ENCODE assay signal across 8 cellular contexts in genomic region chr14:103528158-103528511, GRCh38. TPM values are rescaled to one million over a fixed set of nuclear protein-coding genes. Genes with fewer than 3 reads are reported as not detected.
DNase-seq lines count a peak whose midpoint lies in the region; ATAC-seq and TF ChIP-seq lines count a peak whose summit lies in the region.

No MANE protein-coding gene starts in this region.

- WGBS in hepatocyte (ENCODE audit: low lambda C conversion rate, missing lambda C conversion rate), result 51% methylated on average over 9 of the region's 9 CpGs

- H3K27me3 ChIP-seq in hepatocyte, result peaks cover under 1% of the 10 kb centered on the region
- H3K27me3 ChIP-seq in skeletal muscle tissue (ENCODE audit: control insufficient read depth in 3 of 3, insufficient read depth in 3 of 3, low read length in 3 of 3), result peaks cover 0 to 4% (median 0%) of the 10 kb centered on the region in 3 donors

- ATAC-seq in activated CD8-positive, alpha-beta memory T cell treated with anti-CD3 and anti-CD28 coated beads, Interleukin-2, amount 10 ng/mL, durations not matched to agents 7 days and 5 days, result no peak
- ATAC-seq in activated T-helper 17 cell treated with anti-CD3 and anti-CD28 coated beads, Interleukin-2, amount 50 U/mL, for 72 hours (replicated peaks), result no peak

- no peaks in the 10 kb centered on the region for H4K20me1 ChIP-seq in hepatocyte (ENCODE audit: insufficient read depth, poor library complexity, severe bottlenecking)

- DNase-seq in activated CD8-positive, alpha-beta memory T cell treated with anti-CD3 and anti-CD28 coated beads, Interleukin-2, amount 10 ng/mL, durations not matched to agents 7 days and 5 days, result no peak
- no peak for DNase-seq in activated CD8-positive, alpha-beta memory T cell treated with anti-CD3 and anti-CD28 coated beads for 24 hours
- DNase-seq in hepatocyte (ENCODE audit: low spot score) (no peak), pons (ENCODE audit: low spot score) (no peak), SHP77 treated with DMSO at 0.1 percent for 48 hours (lab: John Stamatoyannopoulos, UW) (no peak), cerebellum (ENCODE audit: low spot score) (no peak)

- no peaks in the 10 kb centered on the region for H3K36me3 Mint-ChIP-seq in activated CD8-positive, alpha-beta memory T cell treated with anti-CD3 and anti-CD28 coated beads, Interleukin-2, amount 10 ng/mL, durations not matched to agents 7 days and 5 days
- H3K36me3 Mint-ChIP-seq in activated T-helper 17 cell treated with anti-CD3 and anti-CD28 coated beads, Interleukin-2, amount 50 U/mL, for 72 hours (ENCODE audit: low read depth), result peaks cover 9% of the 10 kb centered on the region

- H2AFZ ChIP-seq in hepatocyte, result no peak overlapping the region

- H3K4me2 ChIP-seq in hepatocyte, result peak overlapping the region; percentile 92

- H3K4me1 ChIP-seq in hepatocyte (ENCODE audit: insufficient read depth), result peaks cover 51% of the 10 kb centered on the region
- H3K4me1 ChIP-seq in skeletal muscle tissue (ENCODE audit: control insufficient read depth in 3 of 3, insufficient read depth in 3 of 3, low read length in 3 of 3), result peaks cover 35 to 41% (median 38%) of the 10 kb centered on the region in 3 donors

- no peak for TF ChIP-seq CTCF in hepatocyte (IDR thresholded peaks at IDR 0.05; ENCODE audit: poor library complexity)

- no peaks in the 10 kb centered on the region for H3K36me3 ChIP-seq in hepatocyte (replicated peaks; ENCODE audit: insufficient read depth, low read depth)
- peaks cover 5 to 22% (median 16%) of the 10 kb centered on the region in 3 donors for H3K36me3 ChIP-seq in skeletal muscle tissue (ENCODE audit: control insufficient read depth in 3 of 3, insufficient read depth in 3 of 3, low read length in 3 of 3)

- peaks cover 16% of the 10 kb centered on the region for H3K27me3 Mint-ChIP-seq in activated CD8-positive, alpha-beta memory T cell treated with anti-CD3 and anti-CD28 coated beads, Interleukin-2, amount 10 ng/mL, durations not matched to agents 7 days and 5 days
- no peaks in the 10 kb centered on the region for H3K27me3 Mint-ChIP-seq in activated T-helper 17 cell treated with anti-CD3 and anti-CD28 coated beads, Interleukin-2, amount 50 U/mL, for 72 hours

- peak overlapping the region; percentile 91 for H3K4me3 Mint-ChIP-seq in activated CD8-positive, alpha-beta memory T cell treated with anti-CD3 and anti-CD28 coated beads, Interleukin-2, amount 10 ng/mL, durations not matched to agents 7 days and 5 days
- H3K4me3 Mint-ChIP-seq in activated T-helper 17 cell treated with anti-CD3 and anti-CD28 coated beads, Interleukin-2, amount 50 U/mL, for 72 hours, result peak overlapping the region; percentile 91

- CTCF ChIA-PET in activated CD8-positive, alpha-beta memory T cell treated with anti-CD3 and anti-CD28 coated beads, Interleukin-2, amount 10 ng/mL, durations not matched to agents 7 days and 5 days (lab: Charles Lee), result interaction anchor here (1.2 to 3.5 kb wide), 4 partner anchors 9 to 834 kb away, joined by 3 to 22 read pairs (median 3); no protein-coding TSS in a partner anchor

- peaks cover 29% of the 10 kb centered on the region for H3K4me1 Mint-ChIP-seq in activated CD8-positive, alpha-beta memory T cell treated with anti-CD3 and anti-CD28 coated beads, Interleukin-2, amount 10 ng/mL, durations not matched to agents 7 days and 5 days
- H3K4me1 Mint-ChIP-seq in activated T-helper 17 cell treated with anti-CD3 and anti-CD28 coated beads, Interleukin-2, amount 50 U/mL, for 72 hours, result peaks cover 15% of the 10 kb centered on the region

- H3K4me3 ChIP-seq in hepatocyte, result peak overlapping the region; percentile 42
- H3K4me3 ChIP-seq in skeletal muscle tissue (ENCODE audit: low read length in 3 of 3), result peak overlapping the region; percentile 75 to 93 (median 83)

- H3K9ac ChIP-seq in skeletal muscle tissue (ENCODE audit: low read depth in 1 of 3, low read length in 3 of 3), result peak overlapping the region; percentile 83 to 89 (median 86)

- no peaks in the 10 kb centered on the region for H3K9me2 ChIP-seq in hepatocyte (replicated peaks; ENCODE audit: insufficient read depth)

- H3K79me2 ChIP-seq in hepatocyte, result peaks cover 44% of the 10 kb centered on the region

- no peaks in the 10 kb centered on the region for H3K9me3 ChIP-seq in hepatocyte (ENCODE audit: low read depth)
- no peaks in the 10 kb centered on the region for H3K9me3 ChIP-seq in skeletal muscle tissue (ENCODE audit: control insufficient read depth in 3 of 3, low read length in 3 of 3)

- H3K9me3 Mint-ChIP-seq in activated CD8-positive, alpha-beta memory T cell treated with anti-CD3 and anti-CD28 coated beads, Interleukin-2, amount 10 ng/mL, durations not matched to agents 7 days and 5 days (ENCODE audit: low read depth), result no peaks in the 10 kb centered on the region
- H3K9me3 Mint-ChIP-seq in activated T-helper 17 cell treated with anti-CD3 and anti-CD28 coated beads, Interleukin-2, amount 50 U/mL, for 72 hours, result no peaks in the 10 kb centered on the region

- H3K27ac Mint-ChIP-seq in activated CD8-positive, alpha-beta memory T cell treated with anti-CD3 and anti-CD28 coated beads, Interleukin-2, amount 10 ng/mL, durations not matched to agents 7 days and 5 days, result peak overlapping the region; percentile 90
- peak overlapping the region; percentile 97 for H3K27ac Mint-ChIP-seq in activated T-helper 17 cell treated with anti-CD3 and anti-CD28 coated beads, Interleukin-2, amount 50 U/mL, for 72 hours

- peak overlapping the region; percentile 99 for H3K27ac ChIP-seq in hepatocyte
- H3K27ac ChIP-seq in skeletal muscle tissue (ENCODE audit: low read depth, low read length), result peak overlapping the region; percentile 92

RNA-seq across cellular contexts. Expression of gene TRMT61A, which starts 0.9 kb away (rescaled TPM):
- total RNA-seq in activated CD8-positive, alpha-beta memory T cell treated with anti-CD3 and anti-CD28 coated beads, Interleukin-2, amount 10 ng/mL, durations not matched to agents 7 days and 5 days, result 1 to 10 TPM; 7.3 to 9.6 TPM
- 10 to 100 TPM in 1 of 2 donors, 1 to 10 TPM in 1; 7.0 to 17.2 TPM for total RNA-seq in activated T-helper 17 cell treated with anti-CD3 and anti-CD28 coated beads, Interleukin-2, amount 50 U/mL, for 72 hours
- 8.2 and 8.9 TPM in 2 replicates for total RNA-seq in hepatocyte
- 13.2 and 15.0 TPM in 2 replicates for polyA plus RNA-seq in hepatocyte
- 4.7 TPM for total RNA-seq in skeletal muscle tissue
- 5.1 TPM for total RNA-seq in cerebellum

RNA-seq across cellular contexts. Expression of gene CKB, which starts 5.5 kb away (rescaled TPM):
- total RNA-seq in activated CD8-positive, alpha-beta memory T cell treated with anti-CD3 and anti-CD28 coated beads, Interleukin-2, amount 10 ng/mL, durations not matched to agents 7 days and 5 days, result 1 to 10 TPM; 1.2 to 6.1 TPM
- total RNA-seq in activated T-helper 17 cell treated with anti-CD3 and anti-CD28 coated beads, Interleukin-2, amount 50 U/mL, for 72 hours, result 10 to 100 TPM in 1 of 2 donors, 1 to 10 TPM in 1; 4.5 to 13.4 TPM
- total RNA-seq in hepatocyte, result 523 and 682 TPM in 2 replicates
- polyA plus RNA-seq in hepatocyte, result 2,788 and 2,829 TPM in 2 replicates
- total RNA-seq in skeletal muscle tissue, result 64.7 TPM
- 155 TPM for total RNA-seq in cerebellum

RNA-seq across cellular contexts. Expression of gene BAG5, which starts 34.3 kb away (rescaled TPM):
- 10 to 100 TPM; 29.9 to 32.3 TPM for total RNA-seq in activated CD8-positive, alpha-beta memory T cell treated with anti-CD3 and anti-CD28 coated beads, Interleukin-2, amount 10 ng/mL, durations not matched to agents 7 days and 5 days
- 10 to 100 TPM; 21.0 to 33.2 TPM for total RNA-seq in activated T-helper 17 cell treated with anti-CD3 and anti-CD28 coated beads, Interleukin-2, amount 50 U/mL, for 72 hours
- total RNA-seq in hepatocyte (25.8 and 27.4 TPM in 2 replicates), skeletal muscle tissue (16.7 TPM), cerebellum (27.2 TPM)
- 11.7 and 13.9 TPM in 2 replicates for polyA plus RNA-seq in hepatocyte

RNA-seq across cellular contexts. Expression of gene COA8, which starts 34.6 kb away (rescaled TPM):
- 10 to 100 TPM; 29.1 to 33.5 TPM for total RNA-seq in activated CD8-positive, alpha-beta memory T cell treated with anti-CD3 and anti-CD28 coated beads, Interleukin-2, amount 10 ng/mL, durations not matched to agents 7 days and 5 days
- total RNA-seq in activated T-helper 17 cell treated with anti-CD3 and anti-CD28 coated beads, Interleukin-2, amount 50 U/mL, for 72 hours, result 10 to 100 TPM; 30.9 to 39.9 TPM
- total RNA-seq in hepatocyte, result 58.7 and 59.1 TPM in 2 replicates
- polyA plus RNA-seq in hepatocyte, result 68.2 and 71.5 TPM in 2 replicates
- 28.2 TPM for total RNA-seq in skeletal muscle tissue
- total RNA-seq in cerebellum, result 23.4 TPM
